Comparison of ENCODE assay signal across 3 cellular contexts in the genomic region with DNA sequence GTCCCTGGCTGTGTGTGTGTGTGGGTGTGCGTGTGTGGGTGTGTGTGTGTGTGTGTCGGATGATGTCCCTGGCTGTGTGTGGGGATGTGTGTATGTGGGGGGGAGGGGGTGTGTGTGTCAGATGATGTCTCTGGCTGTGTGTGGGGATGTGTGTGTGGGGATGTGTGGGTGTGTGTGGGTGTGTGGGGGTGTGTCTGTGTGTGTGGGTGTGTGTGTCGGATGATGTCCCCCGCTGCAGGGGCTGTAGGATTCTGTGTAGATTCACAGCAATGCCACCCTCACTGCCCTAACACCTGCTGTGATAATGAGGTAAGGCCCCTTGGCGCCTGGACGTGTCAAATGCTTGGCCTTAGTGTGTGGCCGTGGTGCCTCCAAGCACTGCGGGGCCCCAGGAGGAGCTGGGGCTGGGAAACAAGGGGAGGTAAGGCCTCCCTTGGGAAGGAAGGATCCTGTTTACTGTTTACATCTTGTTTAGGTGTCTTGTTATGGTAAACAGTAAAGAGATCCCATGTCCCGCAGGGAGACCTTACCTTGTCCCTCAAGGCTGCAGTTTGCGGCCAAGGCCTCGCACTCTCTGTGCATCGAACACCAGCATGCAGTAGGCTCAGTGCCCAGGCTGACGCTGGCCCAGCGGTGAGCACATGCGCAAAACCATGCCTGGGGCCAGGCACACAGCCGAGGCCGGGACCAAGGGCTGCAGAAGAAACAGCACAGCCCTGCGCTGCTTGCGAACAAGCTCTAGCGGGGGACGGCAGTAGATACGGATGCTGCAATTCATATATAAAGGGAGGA.
TF ChIP-seq lines count a peak whose summit lies in the region.

No MANE protein-coding gene starts in this region.

TF ChIP-seq in SK-N-SH, 30 proteins besides CTCF, POLR2A, EP300 and RAD21:
- no peak for TF ChIP-seq SIN3A (IDR thresholded peaks at IDR 0.05; ENCODE audit: borderline replicate concordance, low read depth, low read length)
- TF ChIP-seq POLR2AphosphoS5 (IDR thresholded peaks at IDR 0.05; ENCODE audit: low read depth, low read length): no peak
- TF ChIP-seq, protein P1, sequence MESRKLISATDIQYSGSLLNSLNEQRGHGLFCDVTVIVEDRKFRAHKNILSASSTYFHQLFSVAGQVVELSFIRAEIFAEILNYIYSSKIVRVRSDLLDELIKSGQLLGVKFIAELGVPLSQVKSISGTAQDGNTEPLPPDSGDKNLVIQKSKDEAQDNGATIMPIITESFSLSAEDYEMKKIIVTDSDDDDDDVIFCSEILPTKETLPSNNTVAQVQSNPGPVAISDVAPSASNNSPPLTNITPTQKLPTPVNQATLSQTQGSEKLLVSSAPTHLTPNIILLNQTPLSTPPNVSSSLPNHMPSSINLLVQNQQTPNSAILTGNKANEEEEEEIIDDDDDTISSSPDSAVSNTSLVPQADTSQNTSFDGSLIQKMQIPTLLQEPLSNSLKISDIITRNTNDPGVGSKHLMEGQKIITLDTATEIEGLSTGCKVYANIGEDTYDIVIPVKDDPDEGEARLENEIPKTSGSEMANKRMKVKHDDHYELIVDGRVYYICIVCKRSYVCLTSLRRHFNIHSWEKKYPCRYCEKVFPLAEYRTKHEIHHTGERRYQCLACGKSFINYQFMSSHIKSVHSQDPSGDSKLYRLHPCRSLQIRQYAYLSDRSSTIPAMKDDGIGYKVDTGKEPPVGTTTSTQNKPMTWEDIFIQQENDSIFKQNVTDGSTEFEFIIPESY (IDR thresholded peaks at IDR 0.05; ENCODE audit: borderline replicate concordance, low read depth): no peak
- no peak for TF ChIP-seq RXRA (IDR thresholded peaks at IDR 0.05; ENCODE audit: borderline replicate concordance, low read depth)
- TF ChIP-seq RCOR1 (IDR thresholded peaks at IDR 0.05; ENCODE audit: low read length): no peak

TF ChIP-seq in SK-N-SH treated with all-trans-retinoic acid at 6 μM for 48 hours, 23 proteins besides CTCF, POLR2A, EP300 and RAD21:
- TF ChIP-seq ISL1 (CRISPR knock-in tag; IDR thresholded peaks at IDR 0.05): no peak
- TF ChIP-seq, protein P2, sequence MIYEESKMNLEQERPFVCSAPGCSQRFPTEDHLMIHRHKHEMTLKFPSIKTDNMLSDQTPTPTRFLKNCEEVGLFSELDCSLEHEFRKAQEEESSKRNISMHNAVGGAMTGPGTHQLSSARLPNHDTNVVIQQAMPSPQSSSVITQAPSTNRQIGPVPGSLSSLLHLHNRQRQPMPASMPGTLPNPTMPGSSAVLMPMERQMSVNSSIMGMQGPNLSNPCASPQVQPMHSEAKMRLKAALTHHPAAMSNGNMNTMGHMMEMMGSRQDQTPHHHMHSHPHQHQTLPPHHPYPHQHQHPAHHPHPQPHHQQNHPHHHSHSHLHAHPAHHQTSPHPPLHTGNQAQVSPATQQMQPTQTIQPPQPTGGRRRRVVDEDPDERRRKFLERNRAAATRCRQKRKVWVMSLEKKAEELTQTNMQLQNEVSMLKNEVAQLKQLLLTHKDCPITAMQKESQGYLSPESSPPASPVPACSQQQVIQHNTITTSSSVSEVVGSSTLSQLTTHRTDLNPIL (CRISPR knock-in tag; IDR thresholded peaks at IDR 0.05; ENCODE audit: low read depth): no peak
- no peak for TF ChIP-seq ZNF70 (CRISPR knock-in tag; IDR thresholded peaks at IDR 0.05)
- TF ChIP-seq TCF4 (CRISPR knock-in tag; IDR thresholded peaks at IDR 0.05; ENCODE audit: borderline replicate concordance): no peak
- TF ChIP-seq TSHZ2 (CRISPR knock-in tag; IDR thresholded peaks at IDR 0.05): no peak
- TF ChIP-seq, protein P3, sequence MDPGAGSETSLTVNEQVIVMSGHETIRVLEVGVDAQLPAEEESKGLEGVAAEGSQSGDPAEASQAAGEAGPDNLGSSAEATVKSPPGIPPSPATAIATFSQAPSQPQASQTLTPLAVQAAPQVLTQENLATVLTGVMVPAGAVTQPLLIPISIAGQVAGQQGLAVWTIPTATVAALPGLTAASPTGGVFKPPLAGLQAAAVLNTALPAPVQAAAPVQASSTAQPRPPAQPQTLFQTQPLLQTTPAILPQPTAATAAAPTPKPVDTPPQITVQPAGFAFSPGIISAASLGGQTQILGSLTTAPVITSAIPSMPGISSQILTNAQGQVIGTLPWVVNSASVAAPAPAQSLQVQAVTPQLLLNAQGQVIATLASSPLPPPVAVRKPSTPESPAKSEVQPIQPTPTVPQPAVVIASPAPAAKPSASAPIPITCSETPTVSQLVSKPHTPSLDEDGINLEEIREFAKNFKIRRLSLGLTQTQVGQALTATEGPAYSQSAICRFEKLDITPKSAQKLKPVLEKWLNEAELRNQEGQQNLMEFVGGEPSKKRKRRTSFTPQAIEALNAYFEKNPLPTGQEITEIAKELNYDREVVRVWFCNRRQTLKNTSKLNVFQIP (CRISPR knock-in tag; IDR thresholded peaks at IDR 0.05; ENCODE audit: borderline replicate concordance, low read depth): no peak
- TF ChIP-seq ZNF565 (CRISPR knock-in tag; conservative IDR thresholded peaks at IDR 0.05; ENCODE audit: low read depth): no peak
- TF ChIP-seq SNAI2 (CRISPR knock-in tag; IDR thresholded peaks at IDR 0.05): no peak
- no peak for TF ChIP-seq ZFP30 (CRISPR knock-in tag; IDR thresholded peaks at IDR 0.05)
- no peak for TF ChIP-seq CSDC2 (CRISPR knock-in tag; IDR thresholded peaks at IDR 0.05)
- no peak for TF ChIP-seq RARB (CRISPR knock-in tag; IDR thresholded peaks at IDR 0.05)
- TF ChIP-seq ESRRG (CRISPR knock-in tag; IDR thresholded peaks at IDR 0.05): no peak
- no peak for TF ChIP-seq ZC3H10 (CRISPR knock-in tag; IDR thresholded peaks at IDR 0.05)
TF ChIP-seq in SK-N-SH treated with all-trans-retinoic acid at 6 μM for 48 hours: peak in this region for 0.

TF ChIP-seq in GM23338, 12 proteins besides CTCF, POLR2A, EP300 and RAD21:
- TF ChIP-seq POLR2AphosphoS5 (IDR thresholded peaks at IDR 0.05; ENCODE audit: low read depth) (no peak), CREB1 (CRISPR knock-in tag; IDR thresholded peaks at IDR 0.05; ENCODE audit: low read depth) (no peak), EZH2 (IDR thresholded peaks at IDR 0.05; ENCODE audit: low read depth, unreplicated experiment) (no peak), ZNF331 (CRISPR knock-in tag; IDR thresholded peaks at IDR 0.05; ENCODE audit: low read depth) (no peak), ZNF114 (CRISPR knock-in tag; IDR thresholded peaks at IDR 0.05) (no peak), NANOG (IDR thresholded peaks at IDR 0.05; ENCODE audit: borderline replicate concordance) (no peak), EZH2phosphoT487 (IDR thresholded peaks at IDR 0.05; ENCODE audit: unreplicated experiment) (no peak), STAT1 (IDR thresholded peaks at IDR 0.05; ENCODE audit: unreplicated experiment) (no peak), ZNF462 (CRISPR knock-in tag; IDR thresholded peaks at IDR 0.05) (no peak), JUNB (IDR thresholded peaks at IDR 0.05; ENCODE audit: unreplicated experiment) (no peak)
- TF ChIP-seq, protein P4, sequence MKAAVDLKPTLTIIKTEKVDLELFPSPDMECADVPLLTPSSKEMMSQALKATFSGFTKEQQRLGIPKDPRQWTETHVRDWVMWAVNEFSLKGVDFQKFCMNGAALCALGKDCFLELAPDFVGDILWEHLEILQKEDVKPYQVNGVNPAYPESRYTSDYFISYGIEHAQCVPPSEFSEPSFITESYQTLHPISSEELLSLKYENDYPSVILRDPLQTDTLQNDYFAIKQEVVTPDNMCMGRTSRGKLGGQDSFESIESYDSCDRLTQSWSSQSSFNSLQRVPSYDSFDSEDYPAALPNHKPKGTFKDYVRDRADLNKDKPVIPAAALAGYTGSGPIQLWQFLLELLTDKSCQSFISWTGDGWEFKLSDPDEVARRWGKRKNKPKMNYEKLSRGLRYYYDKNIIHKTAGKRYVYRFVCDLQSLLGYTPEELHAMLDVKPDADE (IDR thresholded peaks at IDR 0.05): no peak
- TF ChIP-seq, protein P5, sequence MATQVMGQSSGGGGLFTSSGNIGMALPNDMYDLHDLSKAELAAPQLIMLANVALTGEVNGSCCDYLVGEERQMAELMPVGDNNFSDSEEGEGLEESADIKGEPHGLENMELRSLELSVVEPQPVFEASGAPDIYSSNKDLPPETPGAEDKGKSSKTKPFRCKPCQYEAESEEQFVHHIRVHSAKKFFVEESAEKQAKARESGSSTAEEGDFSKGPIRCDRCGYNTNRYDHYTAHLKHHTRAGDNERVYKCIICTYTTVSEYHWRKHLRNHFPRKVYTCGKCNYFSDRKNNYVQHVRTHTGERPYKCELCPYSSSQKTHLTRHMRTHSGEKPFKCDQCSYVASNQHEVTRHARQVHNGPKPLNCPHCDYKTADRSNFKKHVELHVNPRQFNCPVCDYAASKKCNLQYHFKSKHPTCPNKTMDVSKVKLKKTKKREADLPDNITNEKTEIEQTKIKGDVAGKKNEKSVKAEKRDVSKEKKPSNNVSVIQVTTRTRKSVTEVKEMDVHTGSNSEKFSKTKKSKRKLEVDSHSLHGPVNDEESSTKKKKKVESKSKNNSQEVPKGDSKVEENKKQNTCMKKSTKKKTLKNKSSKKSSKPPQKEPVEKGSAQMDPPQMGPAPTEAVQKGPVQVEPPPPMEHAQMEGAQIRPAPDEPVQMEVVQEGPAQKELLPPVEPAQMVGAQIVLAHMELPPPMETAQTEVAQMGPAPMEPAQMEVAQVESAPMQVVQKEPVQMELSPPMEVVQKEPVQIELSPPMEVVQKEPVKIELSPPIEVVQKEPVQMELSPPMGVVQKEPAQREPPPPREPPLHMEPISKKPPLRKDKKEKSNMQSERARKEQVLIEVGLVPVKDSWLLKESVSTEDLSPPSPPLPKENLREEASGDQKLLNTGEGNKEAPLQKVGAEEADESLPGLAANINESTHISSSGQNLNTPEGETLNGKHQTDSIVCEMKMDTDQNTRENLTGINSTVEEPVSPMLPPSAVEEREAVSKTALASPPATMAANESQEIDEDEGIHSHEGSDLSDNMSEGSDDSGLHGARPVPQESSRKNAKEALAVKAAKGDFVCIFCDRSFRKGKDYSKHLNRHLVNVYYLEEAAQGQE (IDR thresholded peaks at IDR 0.05; ENCODE audit: unreplicated experiment): no peak
TF ChIP-seq in GM23338: peak in this region for 0.
